ENCODE assay signal across 17 cellular contexts in genomic region chr1:179510038-179510437, GRCh38.
A peak's percentile ranks its signal among the peaks of the same experiment; 100 is the strongest.
DNase-seq lines count a peak whose midpoint lies in the region; ATAC-seq and TF ChIP-seq lines count a peak whose summit lies in the region.
"Had no signal": no experiment of that assay in that cellular context is flagged by ENCODE, and none has a peak within 500 bp of the region (broad histone marks: within the 10 kb centered on the region; RNA-seq: fewer than 3 reads in every experiment).

No MANE protein-coding gene starts in this region.

- H3K4me2 ChIP-seq in MM.1S (ENCODE audit: low read depth, low read length) = peak overlapping the region; percentile 44
- H3K4me2 ChIP-seq: SK-N-SH had no signal

- H3K9me3 ChIP-seq in MM.1S (replicated peaks; ENCODE audit: insufficient read depth, low read length) = no peaks in the 10 kb centered on the region
- H3K9me3 ChIP-seq: SK-N-SH had no signal

- H3K27ac Mint-ChIP-seq in activated naive CD4-positive, alpha-beta T cell treated with anti-CD3 and anti-CD28 coated beads, Interleukin-2, amount 10 ng/mL, durations not matched to agents 7 days and 5 days = no peak overlapping the region
- no peak overlapping the region for H3K27ac Mint-ChIP-seq in activated CD8-positive, alpha-beta memory T cell treated with anti-CD3 and anti-CD28 coated beads, Interleukin-2, amount 10 ng/mL, durations not matched to agents 7 days and 5 days
- H3K27ac Mint-ChIP-seq: natural killer cell treated with Interleukin-12 subunit alpha and Interleukin-12 subunit beta and Interleukin-15 and Interleukin-18, amount 100 ng/mL, for 72 hours; stimulated activated effector memory CD8-positive, alpha-beta T cell treated with anti-CD3 and anti-CD28 coated beads, Interleukin-12 subunit alpha, Interleukin-12 subunit beta, amount 100 ng/mL, for 72 hours had no signal

- H3K9me2 ChIP-seq in MM.1S (replicated peaks; ENCODE audit: insufficient read depth, low read length) = no peaks in the 10 kb centered on the region
- H3K9me2 ChIP-seq: SK-N-SH had no signal

- ATAC-seq in GM19452 (IDR thresholded peaks at IDR 0.05; ENCODE audit: unreplicated experiment) (peak; percentile 87), HG02885 (IDR thresholded peaks at IDR 0.05; ENCODE audit: poor library complexity, unreplicated experiment) (peak; percentile 72)
- no peak for ATAC-seq in activated CD8-positive, alpha-beta memory T cell treated with anti-CD3 and anti-CD28 coated beads, Interleukin-2, amount 10 ng/mL, durations not matched to agents 7 days and 5 days
- ATAC-seq: heart right ventricle; natural killer cell treated with Interleukin-12 subunit alpha and Interleukin-12 subunit beta and Interleukin-15 and Interleukin-18, amount 100 ng/mL, for 72 hours; stimulated activated effector memory CD8-positive, alpha-beta T cell treated with anti-CD3 and anti-CD28 coated beads, Interleukin-12 subunit alpha, Interleukin-12 subunit beta, amount 100 ng/mL, for 72 hours had no signal

- no peaks in the 10 kb centered on the region for H3K79me2 ChIP-seq in MM.1S (ENCODE audit: low read length)

- peaks cover 2% of the 10 kb centered on the region for H3K9me3 Mint-ChIP-seq in activated naive CD4-positive, alpha-beta T cell treated with anti-CD3 and anti-CD28 coated beads, Interleukin-2, amount 10 ng/mL, durations not matched to agents 7 days and 5 days
- H3K9me3 Mint-ChIP-seq in activated CD8-positive, alpha-beta memory T cell treated with anti-CD3 and anti-CD28 coated beads, Interleukin-2, amount 10 ng/mL, durations not matched to agents 7 days and 5 days (ENCODE audit: low read depth) = no peaks in the 10 kb centered on the region

- peak overlapping the region; percentile 0; the same call in 1 of the 2 replicates for H3K27ac ChIP-seq in MM.1S (ENCODE audit: low read length)
- H3K27ac ChIP-seq: heart right ventricle, WERI-Rb-1 had no signal

- H3K9ac ChIP-seq in MM.1S (ENCODE audit: low read length) = no peak overlapping the region
- H3K9ac ChIP-seq: SK-N-SH had no signal

- H3K36me3 ChIP-seq in MM.1S (replicated peaks; ENCODE audit: insufficient read depth, low read length) = no peaks in the 10 kb centered on the region
- H3K36me3 ChIP-seq: heart right ventricle, WERI-Rb-1 had no signal

- H3K27me3 ChIP-seq in MM.1S (replicated peaks; ENCODE audit: insufficient read depth, low read length) = no peaks in the 10 kb centered on the region
- H3K27me3 ChIP-seq: heart right ventricle had no signal

- 0 out of 2 replicates have a peak, but pooled peaks cover 4% of the 10 kb centered on the region for H3F3A ChIP-seq in MM.1S (ENCODE audit: insufficient read depth, low read length)

- in situ Hi-C loops in GM13977 (cut with MboI; ENCODE audit: low pct_unique_long_range_greater_than_20kb, low sequenced_read_pairs, unreplicated experiment) = no loop called here

- H3K27me3 Mint-ChIP-seq in activated naive CD4-positive, alpha-beta T cell treated with anti-CD3 and anti-CD28 coated beads, Interleukin-2, amount 10 ng/mL, durations not matched to agents 7 days and 5 days = no peaks in the 10 kb centered on the region
- H3K27me3 Mint-ChIP-seq in activated CD8-positive, alpha-beta memory T cell treated with anti-CD3 and anti-CD28 coated beads, Interleukin-2, amount 10 ng/mL, durations not matched to agents 7 days and 5 days = no peaks in the 10 kb centered on the region

- TF ChIP-seq CTCF in GM13977 (IDR thresholded peaks at IDR 0.05; ENCODE audit: extremely low read depth, insufficient read depth, missing control alignments) (no peak), MM.1S (IDR thresholded peaks at IDR 0.05; ENCODE audit: low read length) (no peak)

- CTCF ChIA-PET in activated naive CD4-positive, alpha-beta T cell treated with anti-CD3 and anti-CD28 coated beads, Interleukin-2, amount 10 ng/mL, durations not matched to agents 7 days and 5 days (lab: Charles Lee) = interaction anchor here (0.6 kb wide), 1 partner anchor 43 kb away, joined by 4 read pairs; no protein-coding TSS in a partner anchor
- CTCF ChIA-PET in activated CD8-positive, alpha-beta memory T cell treated with anti-CD3 and anti-CD28 coated beads, Interleukin-2, amount 10 ng/mL, durations not matched to agents 7 days and 5 days (lab: Charles Lee) = no interaction called here

- peak; percentile 7 for DNase-seq in GM13977 (ENCODE audit: low spot score)
- peak; percentile 83 for DNase-seq in MM.1S
- no peak for DNase-seq in activated naive CD4-positive, alpha-beta T cell treated with anti-CD3 and anti-CD28 coated beads, Interleukin-2, amount 10 ng/mL, durations not matched to agents 7 days and 5 days
- DNase-seq in activated CD8-positive, alpha-beta memory T cell treated with anti-CD3 and anti-CD28 coated beads, Interleukin-2, amount 10 ng/mL, durations not matched to agents 7 days and 5 days = no peak
- no peak for DNase-seq in HUDEP-2 (lab: John Stamatoyannopoulos, UW; ENCODE audit: unreplicated experiment in 76 of 76)
- no peak for DNase-seq in NCI-H345 treated with DMSO at 0.1 percent for 48 hours (lab: John Stamatoyannopoulos, UW; ENCODE audit: unreplicated experiment)
- DNase-seq: activated CD8-positive, alpha-beta memory T cell treated with anti-CD3 and anti-CD28 coated beads, Interleukin-2, amount 50 U/mL, for 4 hours; cerebellar nuclear complex; DMS 273 treated with DMSO at 0.1 percent for 48 hours; heart right ventricle; retina; SK-N-SH; WERI-Rb-1 had no signal

- H3K4me1 Mint-ChIP-seq in activated naive CD4-positive, alpha-beta T cell treated with anti-CD3 and anti-CD28 coated beads, Interleukin-2, amount 10 ng/mL, durations not matched to agents 7 days and 5 days = peaks cover 8% of the 10 kb centered on the region
- H3K4me1 Mint-ChIP-seq in activated CD8-positive, alpha-beta memory T cell treated with anti-CD3 and anti-CD28 coated beads, Interleukin-2, amount 10 ng/mL, durations not matched to agents 7 days and 5 days = peaks cover 3% of the 10 kb centered on the region
- H3K4me1 Mint-ChIP-seq: stimulated activated effector memory CD8-positive, alpha-beta T cell treated with anti-CD3 and anti-CD28 coated beads, Interleukin-12 subunit alpha, Interleukin-12 subunit beta, amount 100 ng/mL, for 72 hours had no signal

- H3K36me3 Mint-ChIP-seq in activated naive CD4-positive, alpha-beta T cell treated with anti-CD3 and anti-CD28 coated beads, Interleukin-2, amount 10 ng/mL, durations not matched to agents 7 days and 5 days = no peaks in the 10 kb centered on the region
- H3K36me3 Mint-ChIP-seq in activated CD8-positive, alpha-beta memory T cell treated with anti-CD3 and anti-CD28 coated beads, Interleukin-2, amount 10 ng/mL, durations not matched to agents 7 days and 5 days = no peaks in the 10 kb centered on the region
- H3K36me3 Mint-ChIP-seq: natural killer cell treated with Interleukin-12 subunit alpha and Interleukin-12 subunit beta and Interleukin-15 and Interleukin-18, amount 100 ng/mL, for 72 hours; stimulated activated effector memory CD8-positive, alpha-beta T cell treated with anti-CD3 and anti-CD28 coated beads, Interleukin-12 subunit alpha, Interleukin-12 subunit beta, amount 100 ng/mL, for 72 hours had no signal

- H3K4me3 ChIP-seq in MM.1S (ENCODE audit: low read length) = no peak overlapping the region
- H3K4me3 ChIP-seq: heart right ventricle had no signal

- no peaks in the 10 kb centered on the region for H4K20me1 ChIP-seq in MM.1S (ENCODE audit: insufficient read depth, low read length)

- H3K4me3 Mint-ChIP-seq in activated naive CD4-positive, alpha-beta T cell treated with anti-CD3 and anti-CD28 coated beads, Interleukin-2, amount 10 ng/mL, durations not matched to agents 7 days and 5 days = no peak overlapping the region
- H3K4me3 Mint-ChIP-seq in activated CD8-positive, alpha-beta memory T cell treated with anti-CD3 and anti-CD28 coated beads, Interleukin-2, amount 10 ng/mL, durations not matched to agents 7 days and 5 days = no peak overlapping the region
- H3K4me3 Mint-ChIP-seq: natural killer cell treated with Interleukin-12 subunit alpha and Interleukin-12 subunit beta and Interleukin-15 and Interleukin-18, amount 100 ng/mL, for 72 hours; stimulated activated effector memory CD8-positive, alpha-beta T cell treated with anti-CD3 and anti-CD28 coated beads, Interleukin-12 subunit alpha, Interleukin-12 subunit beta, amount 100 ng/mL, for 72 hours had no signal

- no peak overlapping the region for H2AFZ ChIP-seq in MM.1S (ENCODE audit: low read length)

- peaks cover 15% of the 10 kb centered on the region for H3K4me1 ChIP-seq in MM.1S (ENCODE audit: low read length)
- H3K4me1 ChIP-seq: heart right ventricle had no signal

Comparison
In these comparisons a context has a peak if more than half of its experiments do, and no peak if none do; other contexts are left out.
1. DNase-seq: peak in GM13977 (single experiment) and MM.1S (single experiment); none in activated naive CD4-positive, alpha-beta T cell treated with anti-CD3 and anti-CD28 coated beads, Interleukin-2, amount 10 ng/mL, durations not matched to agents 7 days and 5 days (single experiment), activated CD8-positive, alpha-beta memory T cell treated with anti-CD3 and anti-CD28 coated beads, Interleukin-2, amount 10 ng/mL, durations not matched to agents 7 days and 5 days (single experiment), HUDEP-2 (0 of 76) and NCI-H345 treated with DMSO at 0.1 percent for 48 hours (single experiment).